Comparison of ENCODE assay signal across 8 cellular contexts in genomic region chr4:127782025-127782274, GRCh38. TPM values are rescaled to one million over a fixed set of nuclear protein-coding genes. Genes with fewer than 3 reads are reported as not detected.
DNase-seq lines count a peak whose midpoint lies in the region; ATAC-seq and TF ChIP-seq lines count a peak whose summit lies in the region.

No MANE protein-coding gene starts in this region.

- H3K4me3 ChIP-seq in ascending aorta, result peak overlapping the region; percentile 81 to 86

- peaks cover 74% of the 10 kb centered on the region for H3K27me3 Mint-ChIP-seq in CD4-positive, alpha-beta T cell

- peak in 3 of 10 experiments; percentile 0 to 10 (median 1) for DNase-seq in CD4-positive, alpha-beta T cell
- DNase-seq in NCI-H510A treated with DMSO at 0.1 percent for 48 hours (lab: John Stamatoyannopoulos, UW), result peak; percentile 46
- DNase-seq in ascending aorta (ENCODE audit: low spot score in 2 of 2), result peak; percentile 21 to 90
- DNase-seq in hippocampal formation (lab: John Stamatoyannopoulos, UW), result peak; percentile 76 to 82
- peak; percentile 62 for DNase-seq in pulmonary artery endothelial cell (ENCODE audit: low read depth, low spot score)
- DNase-seq in NCI-H82 treated with DMSO at 0.1 percent for 48 hours (lab: John Stamatoyannopoulos, UW; ENCODE audit: unreplicated experiment), result no peak

- intact Hi-C loops in CD4-positive, alpha-beta T cell (cut with DNase I, micrococcal nuclease), result no loop called here
- intact Hi-C loops in ascending aorta (cut with DNase I), result loop anchor here (2.0 to 10.0 kb wide), 6 partner anchors 100 to 1313 kb away; partner anchors contain the start of genes ABHD18, C4orf33, INTU and LARP1B

- peak overlapping the region; percentile 47 for H3K4me3 Mint-ChIP-seq in CD4-positive, alpha-beta T cell

- TF ChIP-seq CTCF in CD4-positive, alpha-beta T cell (IDR thresholded peaks at IDR 0.05), result no peak
- no peak for TF ChIP-seq CTCF in ascending aorta (IDR thresholded peaks at IDR 0.05)

- no peaks in the 10 kb centered on the region for H3K36me3 Mint-ChIP-seq in CD4-positive, alpha-beta T cell (ENCODE audit: low read depth)

- peaks cover 71% of the 10 kb centered on the region for H3K27me3 ChIP-seq in CD4-positive, alpha-beta T cell (ENCODE audit: control insufficient read depth, insufficient read depth, low read length)
- H3K27me3 ChIP-seq in ascending aorta, result no peaks in the 10 kb centered on the region

- no peaks in the 10 kb centered on the region for H3K4me1 ChIP-seq in ascending aorta

- POLR2A ChIA-PET in CD4-positive, alpha-beta T cell (lab: Charles Lee), result no interaction called here

- no peaks in the 10 kb centered on the region for H3K9me3 Mint-ChIP-seq in CD4-positive, alpha-beta T cell

- H3K27ac ChIP-seq in CD4-positive, alpha-beta T cell (ENCODE audit: low read depth, low read length), result no peak overlapping the region
- H3K27ac ChIP-seq in ascending aorta, result peak overlapping the region; percentile 80 to 89

- H3K36me3 ChIP-seq in ascending aorta, result no peaks in the 10 kb centered on the region

- H3K27ac Mint-ChIP-seq in CD4-positive, alpha-beta T cell, result no peak overlapping the region

- ATAC-seq in CD4-positive, alpha-beta T cell (ENCODE audit: poor library complexity), result no peak
- ATAC-seq in GM18858 (IDR thresholded peaks at IDR 0.05; ENCODE audit: unreplicated experiment), result peak; percentile 59
- peak; percentile 74 for ATAC-seq in HG03064 (IDR thresholded peaks at IDR 0.05; ENCODE audit: low read depth, unreplicated experiment)

- CTCF ChIA-PET in CD4-positive, alpha-beta T cell (lab: Charles Lee), result no interaction called here

- H3K4me1 Mint-ChIP-seq in CD4-positive, alpha-beta T cell (ENCODE audit: low read depth), result peaks cover 13% of the 10 kb centered on the region

- no peaks in the 10 kb centered on the region for H3K9me3 ChIP-seq in CD4-positive, alpha-beta T cell (ENCODE audit: control insufficient read depth, low read length)
- H3K9me3 ChIP-seq in ascending aorta, result no peaks in the 10 kb centered on the region

RNA-seq across cellular contexts. Expression of gene HSPA4L, which starts 0.2 kb away (rescaled TPM):
- not detected for total RNA-seq in CD4-positive, alpha-beta T cell
- total RNA-seq in ascending aorta (5.5 TPM), pulmonary artery endothelial cell (10.7 and 23.8 TPM in 2 replicates)

RNA-seq across cellular contexts. Expression of gene SLC25A31, which starts 51.8 kb away (rescaled TPM):
- not detected for total RNA-seq in CD4-positive, alpha-beta T cell
- not detected for total RNA-seq in ascending aorta
- not detected in 2 replicates for total RNA-seq in pulmonary artery endothelial cell
